Comparison of ENCODE assay signal across 10 cellular contexts in the genomic region with DNA sequence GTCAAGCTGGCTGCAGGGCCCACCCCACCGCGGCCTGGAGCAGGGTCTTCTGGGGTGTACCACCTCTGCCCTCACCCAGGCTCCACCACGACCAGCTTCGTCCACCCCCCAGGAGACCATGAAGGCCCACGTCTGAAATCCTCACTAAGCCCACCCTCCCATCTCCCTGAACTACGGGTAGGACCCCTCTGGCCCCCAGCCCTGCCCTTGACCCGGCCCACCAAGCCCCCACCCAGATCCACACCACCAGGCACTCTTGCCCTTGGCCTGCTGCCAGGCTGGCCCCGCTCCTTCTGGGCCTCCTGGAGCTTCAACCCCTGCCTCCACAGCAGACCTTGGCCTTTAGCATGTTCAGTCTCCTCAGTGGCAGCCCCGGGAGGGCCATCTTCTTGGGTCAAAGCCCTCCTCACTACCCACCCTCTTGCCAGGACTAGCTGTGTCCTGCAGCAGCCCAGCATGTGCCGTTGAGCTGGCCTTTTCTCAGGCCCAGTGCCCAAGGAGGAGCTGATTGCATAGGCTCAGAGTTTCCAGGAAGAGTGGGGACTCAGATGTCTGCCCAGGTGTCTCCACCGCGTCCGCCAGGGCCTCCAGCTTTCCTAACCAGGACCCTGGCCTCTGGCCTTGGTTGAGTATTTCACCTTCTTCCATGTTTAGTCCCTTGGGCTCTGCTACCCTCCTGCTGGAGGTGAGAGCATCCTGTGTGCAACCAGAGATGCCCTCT. TPM values are rescaled to one million over a fixed set of nuclear protein-coding genes. Genes with fewer than 3 reads are reported as not detected.
DNase-seq lines count a peak whose midpoint lies in the region; TF ChIP-seq lines count a peak whose summit lies in the region.
"Had no signal": no experiment of that assay in that cellular context is flagged by ENCODE, and none has a peak within 500 bp of the region (broad histone marks: within the 10 kb centered on the region; RNA-seq: fewer than 3 reads in every experiment).

No MANE protein-coding gene starts in this region.

- H2AFZ ChIP-seq in Karpas-422 (ENCODE audit: low read length): no peak overlapping the region

- H3K36me3 ChIP-seq in prostate gland (no peaks in the 10 kb centered on the region), Karpas-422 (ENCODE audit: insufficient read depth, low read length) (no peaks in the 10 kb centered on the region)

- H3K4me1 ChIP-seq in prostate gland (replicated peaks): no peaks in the 10 kb centered on the region
- H3K4me1 ChIP-seq in Karpas-422 (ENCODE audit: low read length): peaks cover 8% of the 10 kb centered on the region

- no peaks in the 10 kb centered on the region for H3K79me2 ChIP-seq in Karpas-422 (ENCODE audit: low read length)

- DNase-seq in GM12865 (ENCODE audit: low read depth) (peak; percentile 1), NAMALWA (ENCODE audit: low spot score) (peak; percentile 16), cardiac septum (ENCODE audit: low spot score) (peak; percentile 72), prostate gland (ENCODE audit: low spot score) (peak; percentile 3), T-helper 9 cell (no peak), NCI-H146 treated with DMSO at 0.1 percent for 48 hours (lab: John Stamatoyannopoulos, UW; ENCODE audit: unreplicated experiment) (no peak), Karpas-422 (no peak), LoVo (ENCODE audit: low spot score) (no peak)
- DNase-seq: activated gamma-delta T cell treated with Interleukin-2 at 50 U/mL for 16 hours, MM.1S had no signal

- no peaks in the 10 kb centered on the region for H3K9me3 ChIP-seq in prostate gland
- H3K9me3 ChIP-seq in Karpas-422 (ENCODE audit: low read length): no peaks in the 10 kb centered on the region

- H3K27me3 ChIP-seq in prostate gland (replicated peaks; ENCODE audit: insufficient read depth) (peaks cover 10% of the 10 kb centered on the region), Karpas-422 (ENCODE audit: low read length) (no peaks in the 10 kb centered on the region)

- no peaks in the 10 kb centered on the region for H3K9me2 ChIP-seq in Karpas-422 (replicated peaks; ENCODE audit: insufficient read depth, low read length)

- no peak overlapping the region for H3K9ac ChIP-seq in Karpas-422 (ENCODE audit: low read length)

- intact Hi-C loops in cardiac septum (cut with DNase I): loop anchor here (2.0 kb wide), 1 partner anchor 33 kb away; no protein-coding TSS in a partner anchor
- intact Hi-C loops in prostate gland (cut with DNase I): loop anchor here (2.0 to 5.0 kb wide), 2 partner anchors 61 to 71 kb away; a partner anchor contains a TSS

- no peaks in the 10 kb centered on the region for H4K20me1 ChIP-seq in Karpas-422 (ENCODE audit: insufficient read depth, low read depth, low read length)

- no peak for TF ChIP-seq POLR2A in prostate gland (IDR thresholded peaks at IDR 0.05)

- TF ChIP-seq CTCF in GM12865 (IDR thresholded peaks at IDR 0.05; ENCODE audit: insufficient read depth, low read depth, low read length, missing control alignments) (no peak), prostate gland (IDR thresholded peaks at IDR 0.05) (no peak)

- no peak overlapping the region for H3K27ac ChIP-seq in prostate gland
- no peak overlapping the region for H3K27ac ChIP-seq in Karpas-422 (ENCODE audit: low read length)

- WGBS in prostate gland: 81% methylated on average over 13 of the region's 13 CpGs

- no peak overlapping the region for H3K4me2 ChIP-seq in Karpas-422 (ENCODE audit: low read depth, low read length, poor library complexity, severe bottlenecking)

- H3K4me3 ChIP-seq in GM12865 (ENCODE audit: low read depth, low read length) (no peak overlapping the region), prostate gland (no peak overlapping the region), Karpas-422 (ENCODE audit: low read length) (no peak overlapping the region)

RNA-seq across cellular contexts. Expression of a gene that starts 17.8 kb away (rescaled TPM):
- total RNA-seq in cardiac septum (10.2 TPM), prostate gland (10 to 100 TPM in 1 of 2 donors, 1 to 10 TPM in 1; 4.5 to 61.6 TPM)
- not detected in 2 replicates for total RNA-seq in Karpas-422 (2014; rRNA removed; shearing (Covaris generic); ENCODE audit: low replicate concordance)

RNA-seq across cellular contexts. Expression of a gene that starts 53.1 kb away (rescaled TPM):
- total RNA-seq in cardiac septum (39.0 TPM), prostate gland (10 to 100 TPM; 43.2 to 65.5 TPM)
- 32.5 and 63.5 TPM in 2 replicates for total RNA-seq in Karpas-422 (2014; rRNA removed; shearing (Covaris generic); ENCODE audit: low replicate concordance)

RNA-seq across cellular contexts. Expression of a gene that starts 54.4 kb away (rescaled TPM):
- 4.8 TPM for total RNA-seq in cardiac septum
- 10 to 100 TPM; 10.9 to 24.5 TPM for total RNA-seq in prostate gland
- 13.9 and 21.2 TPM in 2 replicates for total RNA-seq in Karpas-422 (2014; rRNA removed; shearing (Covaris generic); ENCODE audit: low replicate concordance)

Comparison
In these comparisons a context has a peak if more than half of its experiments do, and no peak if none do; other contexts are left out.
1. DNase-seq: peak in GM12865 (single experiment), NAMALWA (single experiment), cardiac septum (single experiment) and prostate gland (single experiment); none in T-helper 9 cell (single experiment), NCI-H146 treated with DMSO at 0.1 percent for 48 hours (single experiment), Karpas-422 (single experiment) and LoVo (single experiment).